In genomic region chr6:128600397-128600951, GRCh38 we compare ENCODE assay signal across 8 cellular contexts.
DNase-seq lines count a peak whose midpoint lies in the region; ATAC-seq and TF ChIP-seq lines count a peak whose summit lies in the region.

No MANE protein-coding gene starts in this region.

- no peaks in the 10 kb centered on the region for H3K36me3 Mint-ChIP-seq in stimulated activated memory B cell treated with anti-CD40 and anti-IgM and Interleukin-4, amounts not matched to agents 10 μg/mL and 1 μg/mL and 100 μg/mL, for 72 hours

- H3K4me3 ChIP-seq in DND-41 (ENCODE audit: low read depth in 1 of 2, low read length in 2 of 2) = no peak overlapping the region
- H3K4me3 ChIP-seq in cardiac fibroblast (replicated peaks in 1 of 2; ENCODE audit: low read depth in 2 of 2, low read length in 2 of 2) = no peak overlapping the region

- H3K79me2 ChIP-seq in DND-41 (ENCODE audit: insufficient read depth, low read length) = no peaks in the 10 kb centered on the region

- H3K9me3 ChIP-seq in DND-41 (ENCODE audit: insufficient read depth, low read length, severe bottlenecking) = no peaks in the 10 kb centered on the region

- H3K4me2 ChIP-seq in DND-41 (ENCODE audit: insufficient read depth, low read length) = peak overlapping the region; percentile 27; the same call in 1 of the 2 replicates

- peak overlapping the region in 1 of 2 donors; percentile 30 for H3K4me3 Mint-ChIP-seq in stimulated activated naive CD8-positive, alpha-beta T cell treated with anti-CD3 and anti-CD28 coated beads, Interleukin-15, amount 100 ng/mL, for 72 hours
- H3K4me3 Mint-ChIP-seq in stimulated activated memory B cell treated with anti-CD40 and anti-IgM and Interleukin-4, amounts not matched to agents 10 μg/mL and 1 μg/mL and 100 μg/mL, for 72 hours = no peak overlapping the region

- DNase-seq in DND-41 = peak; percentile 40
- DNase-seq in LoVo (ENCODE audit: low spot score) = peak; percentile 11
- peak; percentile 90 to 94 for DNase-seq in cardiac fibroblast (ENCODE audit: low read depth in 2 of 2)
- peak in 1 of 2 donors; percentile 22 for DNase-seq in stimulated activated naive CD8-positive, alpha-beta T cell treated with anti-CD3 and anti-CD28 coated beads, Interleukin-15, amount 100 ng/mL, for 72 hours
- no peak for DNase-seq in NCI-H2196 (lab: John Stamatoyannopoulos, UW; ENCODE audit: unreplicated experiment)

- H4K20me1 ChIP-seq in DND-41 (ENCODE audit: insufficient read depth, low read length) = no peaks in the 10 kb centered on the region

- ATAC-seq in DND-41 (ENCODE audit: insufficient read depth, low read depth) (peak; percentile 83), GM21619 (IDR thresholded peaks at IDR 0.05; ENCODE audit: unreplicated experiment) (peak; percentile 64), HG02763 (IDR thresholded peaks at IDR 0.05; ENCODE audit: unreplicated experiment) (no peak)
- peak; percentile 65 for ATAC-seq in stimulated activated naive CD8-positive, alpha-beta T cell treated with anti-CD3 and anti-CD28 coated beads, Interleukin-15, amount 100 ng/mL, for 72 hours
- no peak for ATAC-seq in stimulated activated memory B cell treated with anti-CD40 and anti-IgM and Interleukin-4, amounts not matched to agents 10 μg/mL and 1 μg/mL and 100 μg/mL, for 72 hours

- H3K4me1 ChIP-seq in DND-41 (ENCODE audit: insufficient read depth, low read length) = peaks cover 32% of the 10 kb centered on the region

- peaks cover 60% of the 10 kb centered on the region for H3K4me1 Mint-ChIP-seq in stimulated activated naive CD8-positive, alpha-beta T cell treated with anti-CD3 and anti-CD28 coated beads, Interleukin-15, amount 100 ng/mL, for 72 hours
- no peaks in the 10 kb centered on the region for H3K4me1 Mint-ChIP-seq in stimulated activated memory B cell treated with anti-CD40 and anti-IgM and Interleukin-4, amounts not matched to agents 10 μg/mL and 1 μg/mL and 100 μg/mL, for 72 hours

- no peaks in the 10 kb centered on the region for H3K9me3 Mint-ChIP-seq in stimulated activated naive CD8-positive, alpha-beta T cell treated with anti-CD3 and anti-CD28 coated beads, Interleukin-15, amount 100 ng/mL, for 72 hours
- peaks cover 2% of the 10 kb centered on the region for H3K9me3 Mint-ChIP-seq in stimulated activated memory B cell treated with anti-CD40 and anti-IgM and Interleukin-4, amounts not matched to agents 10 μg/mL and 1 μg/mL and 100 μg/mL, for 72 hours

- no peaks in the 10 kb centered on the region for H3K27me3 ChIP-seq in DND-41 (ENCODE audit: insufficient read depth, low read length, poor library complexity)

- peak overlapping the region in 1 of 2 donors; percentile 77 for H3K27ac Mint-ChIP-seq in stimulated activated naive CD8-positive, alpha-beta T cell treated with anti-CD3 and anti-CD28 coated beads, Interleukin-15, amount 100 ng/mL, for 72 hours
- H3K27ac Mint-ChIP-seq in stimulated activated memory B cell treated with anti-CD40 and anti-IgM and Interleukin-4, amounts not matched to agents 10 μg/mL and 1 μg/mL and 100 μg/mL, for 72 hours = no peak overlapping the region

- peaks cover 11% of the 10 kb centered on the region for H3K27me3 Mint-ChIP-seq in stimulated activated naive CD8-positive, alpha-beta T cell treated with anti-CD3 and anti-CD28 coated beads, Interleukin-15, amount 100 ng/mL, for 72 hours
- no peaks in the 10 kb centered on the region for H3K27me3 Mint-ChIP-seq in stimulated activated memory B cell treated with anti-CD40 and anti-IgM and Interleukin-4, amounts not matched to agents 10 μg/mL and 1 μg/mL and 100 μg/mL, for 72 hours

- H3K27ac ChIP-seq in DND-41 (ENCODE audit: low read length) = peak overlapping the region; percentile 61; the same call in 1 of the 2 replicates

- no peak overlapping the region for H3K9ac ChIP-seq in DND-41 (ENCODE audit: low read depth, low read length)

- no peaks in the 10 kb centered on the region for H3K36me3 ChIP-seq in DND-41 (ENCODE audit: insufficient read depth, low read length)

- no peak overlapping the region for H2AFZ ChIP-seq in DND-41 (ENCODE audit: low read depth, low read length)

- TF ChIP-seq CTCF in DND-41 (IDR thresholded peaks at IDR 0.05; ENCODE audit: borderline replicate concordance, extremely low read depth, low read length, poor library complexity, severe bottlenecking) = no peak
- TF ChIP-seq CTCF in cardiac fibroblast (IDR thresholded peaks at IDR 0.05; ENCODE audit: low read depth, low read length) = no peak

Comparison
In these comparisons a context has a peak if more than half of its experiments do, and no peak if none do; other contexts are left out.
1. ATAC-seq: peak in DND-41 (single experiment), GM21619 (single experiment) and stimulated activated naive CD8-positive, alpha-beta T cell treated with anti-CD3 and anti-CD28 coated beads, Interleukin-15, amount 100 ng/mL, for 72 hours (single experiment); none in stimulated activated memory B cell treated with anti-CD40 and anti-IgM and Interleukin-4, amounts not matched to agents 10 μg/mL and 1 μg/mL and 100 μg/mL, for 72 hours (single experiment) and HG02763 (single experiment).